In genomic region chr19:56566904-56567273, GRCh38 we compare ENCODE assay signal across 8 cellular contexts. TPM values are rescaled to one million over a fixed set of nuclear protein-coding genes. Genes with fewer than 3 reads are reported as not detected.
DNase-seq lines count a peak whose midpoint lies in the region; ATAC-seq, FAIRE-seq and TF ChIP-seq lines count a peak whose summit lies in the region.

No MANE protein-coding gene starts in this region.

- no peaks in the 10 kb centered on the region for H3K79me2 ChIP-seq in H1 (ENCODE audit: control insufficient read depth in 1 of 2, insufficient read depth in 2 of 2, low read length in 2 of 2)

- no peak overlapping the region for H3K4ac ChIP-seq in H1 (replicated peaks; ENCODE audit: insufficient read length, low read depth, low read length)

- H3K14ac ChIP-seq in H1 (ENCODE audit: insufficient read length) = no peak overlapping the region

- peaks cover 6% of the 10 kb centered on the region; the same call in 1 of the 2 replicates for H3K23me2 ChIP-seq in H1 (ENCODE audit: low read depth, low read length)

- peak overlapping the region; percentile 77 for H3K4me3 ChIP-seq in WI38 (ENCODE audit: low read depth, low read length)
- H3K4me3 ChIP-seq in H1 (ENCODE audit: extremely low read depth in 1 of 4, insufficient read depth in 2 of 4, low read depth in 3 of 4, low read length in 4 of 4) = peak overlapping the region; percentile 55 to 98 (median 96)
- peak overlapping the region; percentile 93 for H3K4me3 ChIP-seq in mucosa of stomach (ENCODE audit: low read length)

- H3K27me3 Mint-ChIP-seq in stimulated activated memory B cell treated with anti-CD40 and anti-IgM and Interleukin-4, amounts not matched to agents 10 μg/mL and 1 μg/mL and 100 μg/mL, for 72 hours = no peaks in the 10 kb centered on the region

- H2BK5ac ChIP-seq in H1 (ENCODE audit: low read depth, low read length) = no peak overlapping the region

- no peak overlapping the region for H2BK15ac ChIP-seq in H1 (ENCODE audit: low read length)

- H3K36me3 ChIP-seq in H1 (ENCODE audit: control insufficient read depth in 2 of 4, insufficient read depth in 4 of 4, low read length in 3 of 4) (peaks cover 2 to 31% (median 17%) of the 10 kb centered on the region in 4 experiments; a peak in 7 of 8 replicates), mucosa of stomach (ENCODE audit: control insufficient read depth, insufficient read depth, low read length) (no peaks in the 10 kb centered on the region)

- no peak overlapping the region for H3K23ac ChIP-seq in H1 (ENCODE audit: insufficient read length)

- peak overlapping the region; percentile 68 for H3K18ac ChIP-seq in H1 (ENCODE audit: extremely low read depth, low read length)

- DNase-seq in CMK (ENCODE audit: low read depth) (peak; percentile 34), HPDE6-E6E7 (ENCODE audit: extremely low spot score) (peak; percentile 7), H1 (ENCODE audit: low read depth in 1 of 2, low spot score in 2 of 2) (no peak), retina (no peak)

- POLR2A ChIA-PET in H1 (lab: Charles Lee; ENCODE audit: partially characterized antibody) = no interaction called here

- H3K27me3 ChIP-seq in H1 (replicated peaks in 1 of 4; ENCODE audit: control insufficient read depth in 3 of 4, extremely low read depth in 1 of 4, insufficient read depth in 3 of 4, low read length in 3 of 4) = no peaks in the 10 kb centered on the region
- no peaks in the 10 kb centered on the region for H3K27me3 ChIP-seq in mucosa of stomach (ENCODE audit: control insufficient read depth, insufficient read depth, low read length)

- peaks cover 11% of the 10 kb centered on the region for H3K4me1 Mint-ChIP-seq in stimulated activated memory B cell treated with anti-CD40 and anti-IgM and Interleukin-4, amounts not matched to agents 10 μg/mL and 1 μg/mL and 100 μg/mL, for 72 hours

- peaks cover 55% of the 10 kb centered on the region for H3K36me3 Mint-ChIP-seq in stimulated activated memory B cell treated with anti-CD40 and anti-IgM and Interleukin-4, amounts not matched to agents 10 μg/mL and 1 μg/mL and 100 μg/mL, for 72 hours

- no peaks in the 10 kb centered on the region for H3K79me1 ChIP-seq in H1 (ENCODE audit: low read depth, low read length)

- H3K4me1 ChIP-seq in H1 (replicated peaks in 1 of 4; ENCODE audit: control insufficient read depth in 3 of 4, insufficient read depth in 4 of 4, low read length in 3 of 4) (no peaks in the 10 kb centered on the region; a peak in 1 of 7 replicates), mucosa of stomach (ENCODE audit: control insufficient read depth, insufficient read depth, low read length) (peaks cover 7% of the 10 kb centered on the region)

- H4K20me1 ChIP-seq in H1 (replicated peaks in 1 of 2; ENCODE audit: control insufficient read depth in 1 of 2, insufficient read depth in 2 of 2, low read length in 2 of 2) = no peaks in the 10 kb centered on the region

- no peak for TF ChIP-seq EP300 in H1 (IDR thresholded peaks at IDR 0.05; ENCODE audit: borderline replicate concordance in 1 of 2, low read depth in 2 of 2, low read length in 2 of 2)

- H4K91ac ChIP-seq in H1 (replicated peaks; ENCODE audit: insufficient read length, low read length) = peak overlapping the region; percentile 14

- H3K56ac ChIP-seq in H1 (replicated peaks; ENCODE audit: insufficient read length, low read depth, low read length) = no peak overlapping the region

- H2BK12ac ChIP-seq in H1 (ENCODE audit: low read depth, low read length) = no peak overlapping the region

- TF ChIP-seq POLR2A in H1 (IDR thresholded peaks at IDR 0.05; ENCODE audit: control extremely low read depth in 1 of 2, low read depth in 2 of 2, low read length in 2 of 2) = no peak

- H4K5ac ChIP-seq in H1 (ENCODE audit: insufficient read length, low read depth, low read length) = peak overlapping the region; percentile 72

- H4K8ac ChIP-seq in H1 (ENCODE audit: extremely low read depth, insufficient read depth, low read length) = peak overlapping the region; percentile 31; the same call in 1 of the 2 replicates

- no peak overlapping the region for H2AK5ac ChIP-seq in H1 (ENCODE audit: low read depth, low read length)

- TF ChIP-seq CTCF in WI38 (IDR thresholded peaks at IDR 0.05; ENCODE audit: low read depth, low read length) (no peak), H1 (IDR thresholded peaks at IDR 0.05; ENCODE audit: control extremely low read depth in 1 of 3, insufficient read depth in 1 of 3, low read depth in 1 of 3, low read length in 3 of 3) (no peak)

- H2BK20ac ChIP-seq in H1 (ENCODE audit: low read length) = no peak overlapping the region

- peak; percentile 36 for ATAC-seq in GM19467 (IDR thresholded peaks at IDR 0.05; ENCODE audit: unreplicated experiment)
- ATAC-seq in stimulated activated memory B cell treated with anti-CD40 and anti-IgM and Interleukin-4, amounts not matched to agents 10 μg/mL and 1 μg/mL and 100 μg/mL, for 72 hours = peak; percentile 60

- H3K27ac Mint-ChIP-seq in stimulated activated memory B cell treated with anti-CD40 and anti-IgM and Interleukin-4, amounts not matched to agents 10 μg/mL and 1 μg/mL and 100 μg/mL, for 72 hours = peak overlapping the region; percentile 87

- peak overlapping the region; percentile 62 to 93 for H3K4me2 ChIP-seq in H1 (ENCODE audit: insufficient read depth in 1 of 2, low read depth in 2 of 2, low read length in 2 of 2)

- H3K9ac ChIP-seq in H1 (replicated peaks in 1 of 4; ENCODE audit: extremely low read depth in 1 of 4, low read depth in 3 of 4, low read length in 3 of 4) (peak overlapping the region in 2 of 4 experiments; percentile 16 to 45; a peak in 2 of 7 replicates), mucosa of stomach (ENCODE audit: low read length) (peak overlapping the region; percentile 79)

- H3K4me3 Mint-ChIP-seq in stimulated activated memory B cell treated with anti-CD40 and anti-IgM and Interleukin-4, amounts not matched to agents 10 μg/mL and 1 μg/mL and 100 μg/mL, for 72 hours = peak overlapping the region; percentile 83

- WGBS in H1 (ENCODE audit: extremely low coverage in 1 of 2, insufficient coverage in 1 of 2, insufficient read length in 1 of 2, insufficient replicate concordance in 2 of 2, low coverage in 1 of 2, low lambda C conversion rate in 2 of 2, missing lambda C conversion rate in 1 of 2), 2 experiments = 4% methylated on average over 16 of the region's 23 CpGs; no CpG with 5 or more reads in 1 of the 2 experiments

- peaks cover 24% of the 10 kb centered on the region for H3K9me3 Mint-ChIP-seq in stimulated activated memory B cell treated with anti-CD40 and anti-IgM and Interleukin-4, amounts not matched to agents 10 μg/mL and 1 μg/mL and 100 μg/mL, for 72 hours

- H2AFZ ChIP-seq in H1 (ENCODE audit: low read length) = peak overlapping the region; percentile 99

- TF ChIP-seq RAD21 in H1 (IDR thresholded peaks at IDR 0.05 in 1 of 2, conservative IDR thresholded peaks at IDR 0.05 in 1 of 2; ENCODE audit: low read depth in 2 of 2, low read length in 2 of 2) = no peak

- CTCF ChIA-PET in H1 (lab: Charles Lee; ENCODE audit: partially characterized antibody) = interaction anchor here (0.6 to 1.0 kb wide), 2 partner anchors 19 to 273 kb away, joined by 3 read pairs; no protein-coding TSS in a partner anchor

- no peak overlapping the region for H3K27ac ChIP-seq in H1 (ENCODE audit: low read depth, low read length)

- FAIRE-seq in H1 (lab: Jason Lieb, UNC) = no peak

- H3K9me3 ChIP-seq in H1 (ENCODE audit: insufficient read depth in 2 of 2, low read depth in 1 of 2, low read length in 1 of 2) (peaks cover 29 to 39% of the 10 kb centered on the region in 2 experiments), mucosa of stomach (ENCODE audit: control insufficient read depth, low read length) (peaks cover 30% of the 10 kb centered on the region)

- H2BK120ac ChIP-seq in H1 (replicated peaks; ENCODE audit: low read depth, low read length) = no peak overlapping the region

RNA-seq across cellular contexts. Expression of gene ZNF470, which starts 0.4 kb away (rescaled TPM):
- total RNA-seq in H1 (2021; fragmentation: NEBNext Ultra II Directional; extraction: Animal tissue kit (Norgen Biotek cat#: 25700)) = 6.8 and 8.8 TPM in 2 replicates
- polyA plus RNA-seq in H1 (2011; rRNA removed) = 1.9 and 2.0 TPM in 2 replicates
- 2.8 TPM for polyA plus RNA-seq in H1 (2011; cell fraction: cytosol; rRNA removed)
- 6.7 TPM for polyA plus RNA-seq in H1 (2011; cell fraction: nucleus; rRNA removed)
- 4.8 to 7.2 TPM (median 6.1 TPM) in 4 replicates for polyA plus RNA-seq in H1 (2012, experiment 1 of 2)
- 0.49 TPM for polyA plus RNA-seq in H1 (2012, experiment 2 of 2)
- 7.4 TPM for polyA plus RNA-seq in H1 (2013, experiment 1 of 2)
- polyA plus RNA-seq in H1 (2013, experiment 2 of 2) = 6.4 TPM
- 3.8 and 6.8 TPM in 2 replicates for polyA minus RNA-seq in H1 (2011; rRNA and poly(A)+ RNA removed)
- polyA minus RNA-seq in H1 (2011; cell fraction: cytosol; rRNA and poly(A)+ RNA removed) = 2.9 TPM
- polyA minus RNA-seq in H1 (2011; cell fraction: nucleus; rRNA and poly(A)+ RNA removed) = 13.6 TPM

RNA-seq across cellular contexts. Expression of gene ZFP28, which starts 28.1 kb away (rescaled TPM):
- total RNA-seq in H1 (2021; fragmentation: NEBNext Ultra II Directional; extraction: Animal tissue kit (Norgen Biotek cat#: 25700)) = 4.5 and 5.2 TPM in 2 replicates
- 1.3 and 1.6 TPM in 2 replicates for polyA plus RNA-seq in H1 (2011; rRNA removed)
- polyA plus RNA-seq in H1 (2011; cell fraction: cytosol; rRNA removed) = 2.1 TPM
- polyA plus RNA-seq in H1 (2011; cell fraction: nucleus; rRNA removed) = 3.4 TPM
- polyA plus RNA-seq in H1 (2012, experiment 1 of 2) = 2.2 to 3.7 TPM (median 3.2 TPM) in 4 replicates
- 0.20 TPM for polyA plus RNA-seq in H1 (2012, experiment 2 of 2)
- 5.3 TPM for polyA plus RNA-seq in H1 (2013, experiment 1 of 2)
- polyA plus RNA-seq in H1 (2013, experiment 2 of 2) = 5.7 TPM
- 6.2 and 6.7 TPM in 2 replicates for polyA minus RNA-seq in H1 (2011; rRNA and poly(A)+ RNA removed)
- polyA minus RNA-seq in H1 (2011; cell fraction: cytosol; rRNA and poly(A)+ RNA removed) = 2.8 TPM
- polyA minus RNA-seq in H1 (2011; cell fraction: nucleus; rRNA and poly(A)+ RNA removed) = 12.0 TPM

RNA-seq across cellular contexts. Expression of gene ZNF71, which starts 28.2 kb away (rescaled TPM):
- total RNA-seq in H1 (2021; fragmentation: NEBNext Ultra II Directional; extraction: Animal tissue kit (Norgen Biotek cat#: 25700)) = 8.1 and 8.2 TPM in 2 replicates
- 12.4 and 13.4 TPM in 2 replicates for polyA plus RNA-seq in H1 (2011; rRNA removed)
- polyA plus RNA-seq in H1 (2011; cell fraction: cytosol; rRNA removed) = 10.4 TPM
- 8.8 TPM for polyA plus RNA-seq in H1 (2011; cell fraction: nucleus; rRNA removed)
- 5.6 to 9.2 TPM (median 8.5 TPM) in 4 replicates for polyA plus RNA-seq in H1 (2012, experiment 1 of 2)
- 7.9 TPM for polyA plus RNA-seq in H1 (2012, experiment 2 of 2)
- polyA plus RNA-seq in H1 (2013, experiment 1 of 2) = 6.5 TPM
- polyA plus RNA-seq in H1 (2013, experiment 2 of 2) = 6.7 TPM
- 9.4 and 9.7 TPM in 2 replicates for polyA minus RNA-seq in H1 (2011; rRNA and poly(A)+ RNA removed)
- 7.0 TPM for polyA minus RNA-seq in H1 (2011; cell fraction: cytosol; rRNA and poly(A)+ RNA removed)
- polyA minus RNA-seq in H1 (2011; cell fraction: nucleus; rRNA and poly(A)+ RNA removed) = 16.4 TPM

RNA-seq across cellular contexts. Expression of gene ZNF471, which starts 59.2 kb away (rescaled TPM):
- total RNA-seq in H1 (2021; fragmentation: NEBNext Ultra II Directional; extraction: Animal tissue kit (Norgen Biotek cat#: 25700)) = 0.42 and 0.74 TPM in 2 replicates
- polyA plus RNA-seq in H1 (2011; rRNA removed) = 0.46 and 0.73 TPM in 2 replicates
- 0.98 TPM for polyA plus RNA-seq in H1 (2011; cell fraction: cytosol; rRNA removed)
- 1.1 TPM for polyA plus RNA-seq in H1 (2011; cell fraction: nucleus; rRNA removed)
- 0.67 to 2.0 TPM (median 1.0 TPM) in 4 replicates for polyA plus RNA-seq in H1 (2012, experiment 1 of 2)
- polyA plus RNA-seq in H1 (2012, experiment 2 of 2) = not detected
- 1.1 TPM for polyA plus RNA-seq in H1 (2013, experiment 1 of 2)
- polyA plus RNA-seq in H1 (2013, experiment 2 of 2) = 1.1 TPM
- 1.3 and 2.1 TPM in 2 replicates for polyA minus RNA-seq in H1 (2011; rRNA and poly(A)+ RNA removed)
- polyA minus RNA-seq in H1 (2011; cell fraction: cytosol; rRNA and poly(A)+ RNA removed) = 0.51 TPM
- polyA minus RNA-seq in H1 (2011; cell fraction: nucleus; rRNA and poly(A)+ RNA removed) = 4.5 TPM

Comparison
In these comparisons a context has a peak if more than half of its experiments do, and no peak if none do; other contexts are left out.
1. DNase-seq: peak in CMK (single experiment) and HPDE6-E6E7 (single experiment); none in H1 (0 of 2) and retina (single experiment).
2. Peak in every context shown above with its lines, with median percentiles within 50 percentile points of each other: H3K4me3 ChIP-seq.